2 cellular contexts compared by ENCODE assay signal in the genomic region with DNA sequence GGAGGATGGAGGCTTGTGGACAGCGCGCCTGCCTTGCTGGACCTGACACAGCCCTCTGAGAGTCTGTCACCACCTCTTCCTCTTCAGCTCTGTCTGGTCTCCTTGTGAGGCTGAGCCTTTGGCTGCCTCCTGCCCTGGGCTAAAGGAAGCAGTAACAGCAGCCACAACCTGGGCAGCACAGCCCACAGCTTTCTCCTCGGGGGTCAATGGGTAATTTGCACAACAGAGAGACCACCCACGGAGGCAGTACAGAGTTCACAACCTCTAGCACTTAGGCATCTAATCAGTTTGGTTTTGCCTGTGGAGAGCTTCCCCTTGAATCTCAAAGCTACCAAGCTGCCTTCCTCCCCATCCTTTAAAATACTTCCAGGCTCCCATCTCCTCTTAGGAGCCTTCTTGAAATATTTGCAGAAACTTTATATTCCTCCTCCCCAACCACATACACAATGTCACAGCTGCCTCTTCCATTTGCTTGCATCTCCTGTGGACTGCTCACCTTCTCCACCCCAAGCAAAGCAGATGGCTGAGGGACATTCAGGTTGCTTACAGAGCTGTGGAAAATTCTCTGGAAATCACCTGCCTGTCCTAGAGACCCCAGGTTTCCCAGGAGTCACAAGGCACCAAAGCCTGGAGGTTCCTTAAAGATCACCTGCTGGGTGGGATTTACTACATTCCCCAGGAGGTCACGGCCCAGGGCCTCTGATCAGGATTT.
A peak's percentile ranks its signal among the peaks of the same experiment; 100 is the strongest.
TF ChIP-seq lines count a peak whose summit lies in the region.

No MANE protein-coding gene starts in this region.

TF ChIP-seq in GM23338, 12 proteins besides CTCF, POLR2A, EP300 and RAD21 (continued from another document):
- TF ChIP-seq, protein P1, sequence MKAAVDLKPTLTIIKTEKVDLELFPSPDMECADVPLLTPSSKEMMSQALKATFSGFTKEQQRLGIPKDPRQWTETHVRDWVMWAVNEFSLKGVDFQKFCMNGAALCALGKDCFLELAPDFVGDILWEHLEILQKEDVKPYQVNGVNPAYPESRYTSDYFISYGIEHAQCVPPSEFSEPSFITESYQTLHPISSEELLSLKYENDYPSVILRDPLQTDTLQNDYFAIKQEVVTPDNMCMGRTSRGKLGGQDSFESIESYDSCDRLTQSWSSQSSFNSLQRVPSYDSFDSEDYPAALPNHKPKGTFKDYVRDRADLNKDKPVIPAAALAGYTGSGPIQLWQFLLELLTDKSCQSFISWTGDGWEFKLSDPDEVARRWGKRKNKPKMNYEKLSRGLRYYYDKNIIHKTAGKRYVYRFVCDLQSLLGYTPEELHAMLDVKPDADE (IDR thresholded peaks at IDR 0.05): peak; percentile 58; the same call in 1 of the 2 replicates
- TF ChIP-seq, protein P2, sequence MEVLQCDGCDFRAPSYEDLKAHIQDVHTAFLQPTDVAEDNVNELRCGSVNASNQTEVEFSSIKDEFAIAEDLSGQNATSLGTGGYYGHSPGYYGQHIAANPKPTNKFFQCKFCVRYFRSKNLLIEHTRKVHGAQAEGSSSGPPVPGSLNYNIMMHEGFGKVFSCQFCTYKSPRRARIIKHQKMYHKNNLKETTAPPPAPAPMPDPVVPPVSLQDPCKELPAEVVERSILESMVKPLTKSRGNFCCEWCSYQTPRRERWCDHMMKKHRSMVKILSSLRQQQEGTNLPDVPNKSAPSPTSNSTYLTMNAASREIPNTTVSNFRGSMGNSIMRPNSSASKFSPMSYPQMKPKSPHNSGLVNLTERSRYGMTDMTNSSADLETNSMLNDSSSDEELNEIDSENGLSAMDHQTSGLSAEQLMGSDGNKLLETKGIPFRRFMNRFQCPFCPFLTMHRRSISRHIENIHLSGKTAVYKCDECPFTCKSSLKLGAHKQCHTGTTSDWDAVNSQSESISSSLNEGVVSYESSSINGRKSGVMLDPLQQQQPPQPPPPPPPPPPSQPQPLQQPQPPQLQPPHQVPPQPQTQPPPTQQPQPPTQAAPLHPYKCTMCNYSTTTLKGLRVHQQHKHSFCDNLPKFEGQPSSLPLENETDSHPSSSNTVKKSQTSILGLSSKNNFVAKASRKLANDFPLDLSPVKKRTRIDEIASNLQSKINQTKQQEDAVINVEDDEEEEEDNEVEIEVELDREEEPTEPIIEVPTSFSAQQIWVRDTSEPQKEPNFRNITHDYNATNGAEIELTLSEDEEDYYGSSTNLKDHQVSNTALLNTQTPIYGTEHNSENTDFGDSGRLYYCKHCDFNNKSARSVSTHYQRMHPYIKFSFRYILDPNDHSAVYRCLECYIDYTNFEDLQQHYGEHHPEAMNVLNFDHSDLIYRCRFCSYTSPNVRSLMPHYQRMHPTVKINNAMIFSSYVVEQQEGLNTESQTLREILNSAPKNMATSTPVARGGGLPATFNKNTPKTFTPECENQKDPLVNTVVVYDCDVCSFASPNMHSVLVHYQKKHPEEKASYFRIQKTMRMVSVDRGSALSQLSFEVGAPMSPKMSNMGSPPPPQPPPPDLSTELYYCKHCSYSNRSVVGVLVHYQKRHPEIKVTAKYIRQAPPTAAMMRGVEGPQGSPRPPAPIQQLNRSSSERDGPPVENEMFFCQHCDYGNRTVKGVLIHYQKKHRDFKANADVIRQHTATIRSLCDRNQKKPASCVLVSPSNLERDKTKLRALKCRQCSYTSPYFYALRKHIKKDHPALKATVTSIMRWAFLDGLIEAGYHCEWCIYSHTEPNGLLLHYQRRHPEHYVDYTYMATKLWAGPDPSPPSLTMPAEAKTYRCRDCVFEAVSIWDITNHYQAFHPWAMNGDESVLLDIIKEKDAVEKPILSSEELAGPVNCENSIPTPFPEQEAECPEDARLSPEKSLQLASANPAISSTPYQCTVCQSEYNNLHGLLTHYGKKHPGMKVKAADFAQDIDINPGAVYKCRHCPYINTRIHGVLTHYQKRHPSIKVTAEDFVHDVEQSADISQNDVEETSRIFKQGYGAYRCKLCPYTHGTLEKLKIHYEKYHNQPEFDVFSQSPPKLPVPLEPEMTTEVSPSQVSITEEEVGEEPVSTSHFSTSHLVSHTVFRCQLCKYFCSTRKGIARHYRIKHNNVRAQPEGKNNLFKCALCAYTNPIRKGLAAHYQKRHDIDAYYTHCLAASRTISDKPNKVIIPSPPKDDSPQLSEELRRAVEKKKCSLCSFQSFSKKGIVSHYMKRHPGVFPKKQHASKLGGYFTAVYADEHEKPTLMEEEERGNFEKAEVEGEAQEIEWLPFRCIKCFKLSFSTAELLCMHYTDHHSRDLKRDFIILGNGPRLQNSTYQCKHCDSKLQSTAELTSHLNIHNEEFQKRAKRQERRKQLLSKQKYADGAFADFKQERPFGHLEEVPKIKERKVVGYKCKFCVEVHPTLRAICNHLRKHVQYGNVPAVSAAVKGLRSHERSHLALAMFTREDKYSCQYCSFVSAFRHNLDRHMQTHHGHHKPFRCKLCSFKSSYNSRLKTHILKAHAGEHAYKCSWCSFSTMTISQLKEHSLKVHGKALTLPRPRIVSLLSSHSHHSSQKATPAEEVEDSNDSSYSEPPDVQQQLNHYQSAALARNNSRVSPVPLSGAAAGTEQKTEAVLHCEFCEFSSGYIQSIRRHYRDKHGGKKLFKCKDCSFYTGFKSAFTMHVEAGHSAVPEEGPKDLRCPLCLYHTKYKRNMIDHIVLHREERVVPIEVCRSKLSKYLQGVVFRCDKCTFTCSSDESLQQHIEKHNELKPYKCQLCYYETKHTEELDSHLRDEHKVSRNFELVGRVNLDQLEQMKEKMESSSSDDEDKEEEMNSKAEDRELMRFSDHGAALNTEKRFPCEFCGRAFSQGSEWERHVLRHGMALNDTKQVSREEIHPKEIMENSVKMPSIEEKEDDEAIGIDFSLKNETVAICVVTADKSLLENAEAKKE (CRISPR knock-in tag; IDR thresholded peaks at IDR 0.05): no peak
- TF ChIP-seq EZH2phosphoT487 (IDR thresholded peaks at IDR 0.05; ENCODE audit: unreplicated experiment) (no peak), ZNF114 (CRISPR knock-in tag; IDR thresholded peaks at IDR 0.05) (no peak), POLR2AphosphoS5 (IDR thresholded peaks at IDR 0.05; ENCODE audit: low read depth) (peak; percentile 80), ZNF331 (CRISPR knock-in tag; IDR thresholded peaks at IDR 0.05; ENCODE audit: low read depth) (no peak), EZH2 (IDR thresholded peaks at IDR 0.05; ENCODE audit: low read depth, unreplicated experiment) (no peak)

TF ChIP-seq in WTC11, 78 proteins besides CTCF, POLR2A, EP300 and RAD21 (continued from another document):
- no peak for TF ChIP-seq TCF7 (CRISPR knock-in tag; IDR thresholded peaks at IDR 0.05; ENCODE audit: low read depth)
- peak; percentile 52; the same call in 1 of the 2 replicates for TF ChIP-seq ETV6 (CRISPR knock-in tag; IDR thresholded peaks at IDR 0.05)
- no peak for TF ChIP-seq FOXJ3 (CRISPR knock-in tag; IDR thresholded peaks at IDR 0.05; ENCODE audit: borderline replicate concordance)
- no peak for TF ChIP-seq ESRRA (CRISPR knock-in tag; IDR thresholded peaks at IDR 0.05; ENCODE audit: borderline replicate concordance)
- no peak for TF ChIP-seq ATF1 (CRISPR knock-in tag; IDR thresholded peaks at IDR 0.05)
- TF ChIP-seq SP1 (CRISPR knock-in tag; conservative IDR thresholded peaks at IDR 0.05): 0 out of 2 replicates have a peak, but pooled peaks have one; percentile 32
- TF ChIP-seq, protein P3, sequence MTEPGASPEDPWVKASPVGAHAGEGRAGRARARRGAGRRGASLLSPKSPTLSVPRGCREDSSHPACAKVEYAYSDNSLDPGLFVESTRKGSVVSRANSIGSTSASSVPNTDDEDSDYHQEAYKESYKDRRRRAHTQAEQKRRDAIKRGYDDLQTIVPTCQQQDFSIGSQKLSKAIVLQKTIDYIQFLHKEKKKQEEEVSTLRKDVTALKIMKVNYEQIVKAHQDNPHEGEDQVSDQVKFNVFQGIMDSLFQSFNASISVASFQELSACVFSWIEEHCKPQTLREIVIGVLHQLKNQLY (CRISPR knock-in tag; IDR thresholded peaks at IDR 0.05): no peak
- TF ChIP-seq, protein P4, sequence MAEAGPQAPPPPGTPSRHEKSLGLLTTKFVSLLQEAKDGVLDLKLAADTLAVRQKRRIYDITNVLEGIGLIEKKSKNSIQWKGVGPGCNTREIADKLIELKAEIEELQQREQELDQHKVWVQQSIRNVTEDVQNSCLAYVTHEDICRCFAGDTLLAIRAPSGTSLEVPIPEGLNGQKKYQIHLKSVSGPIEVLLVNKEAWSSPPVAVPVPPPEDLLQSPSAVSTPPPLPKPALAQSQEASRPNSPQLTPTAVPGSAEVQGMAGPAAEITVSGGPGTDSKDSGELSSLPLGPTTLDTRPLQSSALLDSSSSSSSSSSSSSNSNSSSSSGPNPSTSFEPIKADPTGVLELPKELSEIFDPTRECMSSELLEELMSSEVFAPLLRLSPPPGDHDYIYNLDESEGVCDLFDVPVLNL (CRISPR knock-in tag; IDR thresholded peaks at IDR 0.05; ENCODE audit: borderline replicate concordance, low read depth): no peak
- no peak for TF ChIP-seq NFYB (CRISPR knock-in tag; conservative IDR thresholded peaks at IDR 0.05; ENCODE audit: low read depth)
- TF ChIP-seq, protein P5, sequence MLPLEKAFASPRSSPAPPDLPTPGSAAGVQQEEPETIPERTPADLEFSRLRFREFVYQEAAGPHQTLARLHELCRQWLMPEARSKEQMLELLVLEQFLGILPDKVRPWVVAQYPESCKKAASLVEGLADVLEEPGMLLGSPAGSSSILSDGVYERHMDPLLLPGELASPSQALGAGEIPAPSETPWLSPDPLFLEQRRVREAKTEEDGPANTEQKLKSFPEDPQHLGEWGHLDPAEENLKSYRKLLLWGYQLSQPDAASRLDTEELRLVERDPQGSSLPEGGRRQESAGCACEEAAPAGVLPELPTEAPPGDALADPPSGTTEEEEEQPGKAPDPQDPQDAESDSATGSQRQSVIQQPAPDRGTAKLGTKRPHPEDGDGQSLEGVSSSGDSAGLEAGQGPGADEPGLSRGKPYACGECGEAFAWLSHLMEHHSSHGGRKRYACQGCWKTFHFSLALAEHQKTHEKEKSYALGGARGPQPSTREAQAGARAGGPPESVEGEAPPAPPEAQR (CRISPR knock-in tag; IDR thresholded peaks at IDR 0.05): no peak
- TF ChIP-seq, protein P6, sequence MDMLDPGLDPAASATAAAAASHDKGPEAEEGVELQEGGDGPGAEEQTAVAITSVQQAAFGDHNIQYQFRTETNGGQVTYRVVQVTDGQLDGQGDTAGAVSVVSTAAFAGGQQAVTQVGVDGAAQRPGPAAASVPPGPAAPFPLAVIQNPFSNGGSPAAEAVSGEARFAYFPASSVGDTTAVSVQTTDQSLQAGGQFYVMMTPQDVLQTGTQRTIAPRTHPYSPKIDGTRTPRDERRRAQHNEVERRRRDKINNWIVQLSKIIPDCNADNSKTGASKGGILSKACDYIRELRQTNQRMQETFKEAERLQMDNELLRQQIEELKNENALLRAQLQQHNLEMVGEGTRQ (CRISPR knock-in tag; IDR thresholded peaks at IDR 0.05): no peak
- peak; percentile 75; the same call in 1 of the 2 replicates for TF ChIP-seq ZNF416 (CRISPR knock-in tag; IDR thresholded peaks at IDR 0.05)
